1 cellular context compared by ENCODE assay signal in the genomic region with DNA sequence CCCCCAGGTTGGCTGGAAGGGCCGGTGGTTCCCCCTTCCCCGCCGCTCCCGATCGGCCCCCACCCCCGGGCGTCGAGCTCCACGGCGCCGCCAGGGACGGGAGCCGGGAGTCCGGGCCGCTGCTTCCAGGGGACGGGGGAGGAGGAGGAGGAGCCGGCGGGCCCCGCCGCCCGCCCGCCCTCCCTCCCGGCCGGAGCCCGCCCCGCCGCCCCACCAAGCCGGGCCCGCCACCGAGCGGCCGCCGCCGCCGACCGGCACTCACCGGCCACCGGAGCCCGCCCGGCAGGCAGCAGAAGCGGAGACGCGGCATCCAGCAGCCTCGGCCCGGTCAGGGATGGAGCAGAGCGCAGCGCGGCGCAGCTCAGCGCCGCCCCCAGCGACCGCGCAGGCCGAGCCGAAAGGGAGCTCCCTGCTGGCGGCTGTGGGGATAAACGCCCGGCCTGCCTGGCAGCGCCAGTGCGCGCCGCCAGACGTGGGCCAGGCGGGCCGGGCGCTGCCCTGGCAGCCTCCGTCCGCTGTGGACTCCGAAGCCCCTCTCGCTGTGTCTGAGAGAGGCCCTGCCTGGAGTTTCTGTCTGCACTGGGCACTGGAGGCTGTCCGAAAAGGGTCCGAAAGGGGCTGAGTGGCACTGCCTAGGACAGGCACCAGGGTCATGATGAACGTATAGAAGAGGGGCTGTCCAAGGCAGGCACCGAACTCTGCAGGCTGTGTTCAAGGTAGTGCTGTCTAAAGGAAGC.
TF ChIP-seq lines count a peak whose summit lies in the region.

Gene MYO18A (minus strand): TSS at position 348 of the 737 bp plus-strand sequence. CDS start 13,458 bp downstream, outside the sequence.

TF ChIP-seq in HepG2, 621 proteins besides CTCF, POLR2A, EP300 and RAD21 (continued from another document and continues in another):
- TF ChIP-seq HOXA7 (CRISPR knock-in tag; IDR thresholded peaks at IDR 0.05) (no peak), ZNF235 (CRISPR knock-in tag; IDR thresholded peaks at IDR 0.05; ENCODE audit: borderline replicate concordance) (no peak), ZNF839 (CRISPR knock-in tag; IDR thresholded peaks at IDR 0.05; ENCODE audit: borderline replicate concordance) (no peak), TEAD2 (CRISPR knock-in tag; IDR thresholded peaks at IDR 0.05) (no peak), ZZZ3 (CRISPR knock-in tag; IDR thresholded peaks at IDR 0.05; ENCODE audit: borderline replicate concordance) (no peak; the same call in 1 of the 2 replicates), PCBP1 (IDR thresholded peaks at IDR 0.05; ENCODE audit: borderline replicate concordance, low read depth, low read length) (no peak), HOXD1 (CRISPR knock-in tag; IDR thresholded peaks at IDR 0.05) (no peak), STAT6 (CRISPR knock-in tag; IDR thresholded peaks at IDR 0.05; ENCODE audit: borderline replicate concordance) (no peak), ZNF766 (CRISPR knock-in tag; IDR thresholded peaks at IDR 0.05; ENCODE audit: borderline replicate concordance) (no peak), THYN1 (CRISPR knock-in tag; IDR thresholded peaks at IDR 0.05; ENCODE audit: borderline replicate concordance, low read depth) (no peak), DNMT3B (CRISPR knock-in tag; conservative IDR thresholded peaks at IDR 0.05) (no peak), FOSL2 (CRISPR knock-in tag; IDR thresholded peaks at IDR 0.05) (peak; percentile 24; the same call in 1 of the 2 replicates), HDAC2 (CRISPR knock-in tag; IDR thresholded peaks at IDR 0.05) (peak; percentile 57; the same call in 1 of the 2 replicates), MAF1 (CRISPR knock-in tag; IDR thresholded peaks at IDR 0.05; ENCODE audit: borderline replicate concordance) (no peak), TSC22D2 (CRISPR knock-in tag; IDR thresholded peaks at IDR 0.05; ENCODE audit: borderline replicate concordance) (no peak), AGO1 (IDR thresholded peaks at IDR 0.05; ENCODE audit: low read depth, low read length, poor library complexity, severe bottlenecking) (no peak), XBP1 (CRISPR knock-in tag; IDR thresholded peaks at IDR 0.05) (no peak), ZNF484 (CRISPR knock-in tag; IDR thresholded peaks at IDR 0.05; ENCODE audit: borderline replicate concordance, low read depth) (no peak), MYC (CRISPR knock-in tag; IDR thresholded peaks at IDR 0.05; ENCODE audit: borderline replicate concordance) (peak; percentile 62; the same call in 1 of the 2 replicates), PAWR (CRISPR knock-in tag; IDR thresholded peaks at IDR 0.05; ENCODE audit: borderline replicate concordance) (no peak), NAIF1 (CRISPR knock-in tag; IDR thresholded peaks at IDR 0.05; ENCODE audit: borderline replicate concordance) (no peak), SP2 (CRISPR knock-in tag; IDR thresholded peaks at IDR 0.05) (no peak), ZUFSP (CRISPR knock-in tag; IDR thresholded peaks at IDR 0.05; ENCODE audit: borderline replicate concordance) (no peak), ZGPAT (CRISPR knock-in tag; IDR thresholded peaks at IDR 0.05) (no peak), SIX4 (CRISPR knock-in tag; IDR thresholded peaks at IDR 0.05) (no peak), GATA4 (IDR thresholded peaks at IDR 0.05; ENCODE audit: borderline replicate concordance, low read depth) (no peak), MTF1 (CRISPR knock-in tag; IDR thresholded peaks at IDR 0.05) (no peak), HNRNPH1 (optimal IDR thresholded peaks at IDR 0.05; ENCODE audit: low read depth, low read length) (no peak), RXRA (CRISPR knock-in tag; IDR thresholded peaks at IDR 0.05) (no peak), ZNF691 (CRISPR knock-in tag; IDR thresholded peaks at IDR 0.05; ENCODE audit: borderline replicate concordance, low read depth) (peak; percentile 74; the same call in 1 of the 2 replicates), PRMT3 (CRISPR knock-in tag; IDR thresholded peaks at IDR 0.05; ENCODE audit: borderline replicate concordance, low read depth) (no peak), TAF15 (IDR thresholded peaks at IDR 0.05; ENCODE audit: low read depth, low read length, poor library complexity, severe bottlenecking) (peak; percentile 34), AHR (CRISPR knock-in tag; IDR thresholded peaks at IDR 0.05) (no peak), ZNF7 (CRISPR knock-in tag; IDR thresholded peaks at IDR 0.05) (no peak)
- TF ChIP-seq, protein P1, sequence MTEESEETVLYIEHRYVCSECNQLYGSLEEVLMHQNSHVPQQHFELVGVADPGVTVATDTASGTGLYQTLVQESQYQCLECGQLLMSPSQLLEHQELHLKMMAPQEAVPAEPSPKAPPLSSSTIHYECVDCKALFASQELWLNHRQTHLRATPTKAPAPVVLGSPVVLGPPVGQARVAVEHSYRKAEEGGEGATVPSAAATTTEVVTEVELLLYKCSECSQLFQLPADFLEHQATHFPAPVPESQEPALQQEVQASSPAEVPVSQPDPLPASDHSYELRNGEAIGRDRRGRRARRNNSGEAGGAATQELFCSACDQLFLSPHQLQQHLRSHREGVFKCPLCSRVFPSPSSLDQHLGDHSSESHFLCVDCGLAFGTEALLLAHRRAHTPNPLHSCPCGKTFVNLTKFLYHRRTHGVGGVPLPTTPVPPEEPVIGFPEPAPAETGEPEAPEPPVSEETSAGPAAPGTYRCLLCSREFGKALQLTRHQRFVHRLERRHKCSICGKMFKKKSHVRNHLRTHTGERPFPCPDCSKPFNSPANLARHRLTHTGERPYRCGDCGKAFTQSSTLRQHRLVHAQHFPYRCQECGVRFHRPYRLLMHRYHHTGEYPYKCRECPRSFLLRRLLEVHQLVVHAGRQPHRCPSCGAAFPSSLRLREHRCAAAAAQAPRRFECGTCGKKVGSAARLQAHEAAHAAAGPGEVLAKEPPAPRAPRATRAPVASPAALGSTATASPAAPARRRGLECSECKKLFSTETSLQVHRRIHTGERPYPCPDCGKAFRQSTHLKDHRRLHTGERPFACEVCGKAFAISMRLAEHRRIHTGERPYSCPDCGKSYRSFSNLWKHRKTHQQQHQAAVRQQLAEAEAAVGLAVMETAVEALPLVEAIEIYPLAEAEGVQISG (CRISPR knock-in tag; IDR thresholded peaks at IDR 0.05) = peak; percentile 59; the same call in 1 of the 2 replicates
- TF ChIP-seq, protein P2, sequence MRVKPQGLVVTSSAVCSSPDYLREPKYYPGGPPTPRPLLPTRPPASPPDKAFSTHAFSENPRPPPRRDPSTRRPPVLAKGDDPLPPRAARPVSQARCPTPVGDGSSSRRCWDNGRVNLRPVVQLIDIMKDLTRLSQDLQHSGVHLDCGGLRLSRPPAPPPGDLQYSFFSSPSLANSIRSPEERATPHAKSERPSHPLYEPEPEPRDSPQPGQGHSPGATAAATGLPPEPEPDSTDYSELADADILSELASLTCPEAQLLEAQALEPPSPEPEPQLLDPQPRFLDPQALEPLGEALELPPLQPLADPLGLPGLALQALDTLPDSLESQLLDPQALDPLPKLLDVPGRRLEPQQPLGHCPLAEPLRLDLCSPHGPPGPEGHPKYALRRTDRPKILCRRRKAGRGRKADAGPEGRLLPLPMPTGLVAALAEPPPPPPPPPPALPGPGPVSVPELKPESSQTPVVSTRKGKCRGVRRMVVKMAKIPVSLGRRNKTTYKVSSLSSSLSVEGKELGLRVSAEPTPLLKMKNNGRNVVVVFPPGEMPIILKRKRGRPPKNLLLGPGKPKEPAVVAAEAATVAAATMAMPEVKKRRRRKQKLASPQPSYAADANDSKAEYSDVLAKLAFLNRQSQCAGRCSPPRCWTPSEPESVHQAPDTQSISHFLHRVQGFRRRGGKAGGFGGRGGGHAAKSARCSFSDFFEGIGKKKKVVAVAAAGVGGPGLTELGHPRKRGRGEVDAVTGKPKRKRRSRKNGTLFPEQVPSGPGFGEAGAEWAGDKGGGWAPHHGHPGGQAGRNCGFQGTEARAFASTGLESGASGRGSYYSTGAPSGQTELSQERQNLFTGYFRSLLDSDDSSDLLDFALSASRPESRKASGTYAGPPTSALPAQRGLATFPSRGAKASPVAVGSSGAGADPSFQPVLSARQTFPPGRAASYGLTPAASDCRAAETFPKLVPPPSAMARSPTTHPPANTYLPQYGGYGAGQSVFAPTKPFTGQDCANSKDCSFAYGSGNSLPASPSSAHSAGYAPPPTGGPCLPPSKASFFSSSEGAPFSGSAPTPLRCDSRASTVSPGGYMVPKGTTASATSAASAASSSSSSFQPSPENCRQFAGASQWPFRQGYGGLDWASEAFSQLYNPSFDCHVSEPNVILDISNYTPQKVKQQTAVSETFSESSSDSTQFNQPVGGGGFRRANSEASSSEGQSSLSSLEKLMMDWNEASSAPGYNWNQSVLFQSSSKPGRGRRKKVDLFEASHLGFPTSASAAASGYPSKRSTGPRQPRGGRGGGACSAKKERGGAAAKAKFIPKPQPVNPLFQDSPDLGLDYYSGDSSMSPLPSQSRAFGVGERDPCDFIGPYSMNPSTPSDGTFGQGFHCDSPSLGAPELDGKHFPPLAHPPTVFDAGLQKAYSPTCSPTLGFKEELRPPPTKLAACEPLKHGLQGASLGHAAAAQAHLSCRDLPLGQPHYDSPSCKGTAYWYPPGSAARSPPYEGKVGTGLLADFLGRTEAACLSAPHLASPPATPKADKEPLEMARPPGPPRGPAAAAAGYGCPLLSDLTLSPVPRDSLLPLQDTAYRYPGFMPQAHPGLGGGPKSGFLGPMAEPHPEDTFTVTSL (CRISPR knock-in tag; IDR thresholded peaks at IDR 0.05; ENCODE audit: borderline replicate concordance) = no peak
- TF ChIP-seq, protein P3, sequence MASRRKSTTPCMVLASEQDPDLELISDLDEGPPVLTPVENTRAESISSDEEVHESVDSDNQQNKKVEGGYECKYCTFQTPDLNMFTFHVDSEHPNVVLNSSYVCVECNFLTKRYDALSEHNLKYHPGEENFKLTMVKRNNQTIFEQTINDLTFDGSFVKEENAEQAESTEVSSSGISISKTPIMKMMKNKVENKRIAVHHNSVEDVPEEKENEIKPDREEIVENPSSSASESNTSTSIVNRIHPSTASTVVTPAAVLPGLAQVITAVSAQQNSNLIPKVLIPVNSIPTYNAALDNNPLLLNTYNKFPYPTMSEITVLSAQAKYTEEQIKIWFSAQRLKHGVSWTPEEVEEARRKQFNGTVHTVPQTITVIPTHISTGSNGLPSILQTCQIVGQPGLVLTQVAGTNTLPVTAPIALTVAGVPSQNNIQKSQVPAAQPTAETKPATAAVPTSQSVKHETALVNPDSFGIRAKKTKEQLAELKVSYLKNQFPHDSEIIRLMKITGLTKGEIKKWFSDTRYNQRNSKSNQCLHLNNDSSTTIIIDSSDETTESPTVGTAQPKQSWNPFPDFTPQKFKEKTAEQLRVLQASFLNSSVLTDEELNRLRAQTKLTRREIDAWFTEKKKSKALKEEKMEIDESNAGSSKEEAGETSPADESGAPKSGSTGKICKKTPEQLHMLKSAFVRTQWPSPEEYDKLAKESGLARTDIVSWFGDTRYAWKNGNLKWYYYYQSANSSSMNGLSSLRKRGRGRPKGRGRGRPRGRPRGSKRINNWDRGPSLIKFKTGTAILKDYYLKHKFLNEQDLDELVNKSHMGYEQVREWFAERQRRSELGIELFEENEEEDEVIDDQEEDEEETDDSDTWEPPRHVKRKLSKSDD (CRISPR knock-in tag; IDR thresholded peaks at IDR 0.05; ENCODE audit: low read depth) = no peak
- TF ChIP-seq, protein P4, sequence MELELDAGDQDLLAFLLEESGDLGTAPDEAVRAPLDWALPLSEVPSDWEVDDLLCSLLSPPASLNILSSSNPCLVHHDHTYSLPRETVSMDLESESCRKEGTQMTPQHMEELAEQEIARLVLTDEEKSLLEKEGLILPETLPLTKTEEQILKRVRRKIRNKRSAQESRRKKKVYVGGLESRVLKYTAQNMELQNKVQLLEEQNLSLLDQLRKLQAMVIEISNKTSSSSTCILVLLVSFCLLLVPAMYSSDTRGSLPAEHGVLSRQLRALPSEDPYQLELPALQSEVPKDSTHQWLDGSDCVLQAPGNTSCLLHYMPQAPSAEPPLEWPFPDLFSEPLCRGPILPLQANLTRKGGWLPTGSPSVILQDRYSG (CRISPR knock-in tag; IDR thresholded peaks at IDR 0.05) = no peak
